ENCODE assay signal across 12 cellular contexts in genomic region chr19:53553159-53553558, GRCh38. TPM values are rescaled to one million over a fixed set of nuclear protein-coding genes. Genes with fewer than 3 reads are reported as not detected.
DNase-seq lines count a peak whose midpoint lies in the region; ATAC-seq, FAIRE-seq and TF ChIP-seq lines count a peak whose summit lies in the region.
"Had no signal": no experiment of that assay in that cellular context is flagged by ENCODE, and none has a peak within 500 bp of the region (broad histone marks: within the 10 kb centered on the region; RNA-seq: fewer than 3 reads in every experiment).

No MANE protein-coding gene starts in this region.

- no peaks in the 10 kb centered on the region for H3K27me3 ChIP-seq in Caco-2 (replicated peaks; ENCODE audit: control insufficient read depth, insufficient read depth, low read length)
- H3K27me3 ChIP-seq: neural progenitor cell had no signal

- no peak for ATAC-seq in GM21723 (IDR thresholded peaks at IDR 0.05; ENCODE audit: unreplicated experiment)

- DNase-seq in Caco-2 (no peak), glutamatergic neuron (no peak), epidermal melanocyte (ENCODE audit: insufficient read length, low spot score) (no peak), cerebellum (ENCODE audit: low spot score) (no peak), frontal cortex (ENCODE audit: low spot score in 2 of 2) (no peak)
- no peak for DNase-seq in activated T-helper 1 cell treated with anti-CD3 and anti-CD28 coated beads, Interleukin-12 subunit alpha, Interleukin-12 subunit beta, Interleukin-2, Interleukin-4 antibody, amounts not matched to agents 30 ng/mL and 10 ng/mL and 1 ng/mL, durations not matched to agents 14 hours and 24 hours and 36 hours (ENCODE audit: low spot score)
- DNase-seq: NCI-H187 treated with DMSO at 0.1 percent for 48 hours had no signal

- TF ChIP-seq CTCF in 22Rv1 (IDR thresholded peaks at IDR 0.05) = no peak
- no peak for TF ChIP-seq CTCF in Caco-2 (IDR thresholded peaks at IDR 0.05; ENCODE audit: insufficient read depth in 1 of 2, low read depth in 1 of 2, low read length in 1 of 2, severe bottlenecking in 1 of 2, unreplicated experiment in 1 of 2)
- TF ChIP-seq CTCF in glutamatergic neuron (IDR thresholded peaks at IDR 0.05; ENCODE audit: partially characterized antibody, unreplicated experiment) = no peak

- H3K4me3 Mint-ChIP-seq in Caco-2 (ENCODE audit: unreplicated experiment) (peak overlapping the region; percentile 92), glutamatergic neuron (ENCODE audit: unreplicated experiment) (peak overlapping the region; percentile 87)
- H3K4me3 Mint-ChIP-seq in activated T-helper 1 cell treated with anti-CD3 and anti-CD28 coated beads, Interleukin-12 subunit alpha, Interleukin-12 subunit beta, Interleukin-2, Interleukin-4 antibody, amounts not matched to agents 30 ng/mL and 10 ng/mL and 1 ng/mL, durations not matched to agents 14 hours and 24 hours and 36 hours = peak overlapping the region; percentile 90
- H3K4me3 Mint-ChIP-seq: neural progenitor cell had no signal

- H3K9me3 Mint-ChIP-seq in Caco-2 (ENCODE audit: unreplicated experiment) (no peaks in the 10 kb centered on the region), glutamatergic neuron (ENCODE audit: unreplicated experiment) (peaks cover 5% of the 10 kb centered on the region)
- peaks cover 15% of the 10 kb centered on the region for H3K9me3 Mint-ChIP-seq in activated T-helper 1 cell treated with anti-CD3 and anti-CD28 coated beads, Interleukin-12 subunit alpha, Interleukin-12 subunit beta, Interleukin-2, Interleukin-4 antibody, amounts not matched to agents 30 ng/mL and 10 ng/mL and 1 ng/mL, durations not matched to agents 14 hours and 24 hours and 36 hours

- CTCF ChIA-PET in Caco-2 (lab: Charles Lee) = no interaction called here

- peaks cover 5% of the 10 kb centered on the region for H3K4me1 Mint-ChIP-seq in Caco-2 (ENCODE audit: low read depth, unreplicated experiment)
- H3K4me1 Mint-ChIP-seq in activated T-helper 1 cell treated with anti-CD3 and anti-CD28 coated beads, Interleukin-12 subunit alpha, Interleukin-12 subunit beta, Interleukin-2, Interleukin-4 antibody, amounts not matched to agents 30 ng/mL and 10 ng/mL and 1 ng/mL, durations not matched to agents 14 hours and 24 hours and 36 hours (ENCODE audit: low read depth) = peaks cover 23% of the 10 kb centered on the region
- no peaks in the 10 kb centered on the region for H3K4me1 Mint-ChIP-seq in glutamatergic neuron (ENCODE audit: low read depth, unreplicated experiment)
- H3K4me1 Mint-ChIP-seq: neural progenitor cell had no signal

- H3K9me3 ChIP-seq in Caco-2 = no peaks in the 10 kb centered on the region

- no peaks in the 10 kb centered on the region for H3K4me1 ChIP-seq in Caco-2
- H3K4me1 ChIP-seq: neural progenitor cell had no signal

- no peaks in the 10 kb centered on the region for H3K27me3 Mint-ChIP-seq in Caco-2 (ENCODE audit: insufficient read depth, unreplicated experiment)
- no peaks in the 10 kb centered on the region for H3K27me3 Mint-ChIP-seq in activated T-helper 1 cell treated with anti-CD3 and anti-CD28 coated beads, Interleukin-12 subunit alpha, Interleukin-12 subunit beta, Interleukin-2, Interleukin-4 antibody, amounts not matched to agents 30 ng/mL and 10 ng/mL and 1 ng/mL, durations not matched to agents 14 hours and 24 hours and 36 hours (ENCODE audit: insufficient read depth)
- H3K27me3 Mint-ChIP-seq in glutamatergic neuron (ENCODE audit: unreplicated experiment) = no peaks in the 10 kb centered on the region

- H3K36me3 Mint-ChIP-seq in Caco-2 (ENCODE audit: insufficient read depth, unreplicated experiment) (peaks cover 50% of the 10 kb centered on the region), glutamatergic neuron (ENCODE audit: unreplicated experiment) (no peaks in the 10 kb centered on the region)
- H3K36me3 Mint-ChIP-seq in activated T-helper 1 cell treated with anti-CD3 and anti-CD28 coated beads, Interleukin-12 subunit alpha, Interleukin-12 subunit beta, Interleukin-2, Interleukin-4 antibody, amounts not matched to agents 30 ng/mL and 10 ng/mL and 1 ng/mL, durations not matched to agents 14 hours and 24 hours and 36 hours (ENCODE audit: low read depth) = peaks cover 10% of the 10 kb centered on the region

- H3K36me3 ChIP-seq in Caco-2 (ENCODE audit: control insufficient read depth, insufficient read depth, low read length) = no peaks in the 10 kb centered on the region
- H3K36me3 ChIP-seq: neural progenitor cell had no signal

- POLR2A ChIA-PET in Caco-2 (lab: Charles Lee) = no interaction called here

- no peak for FAIRE-seq in frontal cortex (lab: Jason Lieb, UNC)
- FAIRE-seq: GM19239, H54 had no signal

- peak overlapping the region; percentile 43 for H3K27ac ChIP-seq in 22Rv1
- H3K27ac ChIP-seq: neural progenitor cell had no signal

- peak overlapping the region; percentile 97 for H3K27ac Mint-ChIP-seq in Caco-2 (ENCODE audit: unreplicated experiment)
- peak overlapping the region; percentile 62 for H3K27ac Mint-ChIP-seq in activated T-helper 1 cell treated with anti-CD3 and anti-CD28 coated beads, Interleukin-12 subunit alpha, Interleukin-12 subunit beta, Interleukin-2, Interleukin-4 antibody, amounts not matched to agents 30 ng/mL and 10 ng/mL and 1 ng/mL, durations not matched to agents 14 hours and 24 hours and 36 hours
- no peak overlapping the region for H3K27ac Mint-ChIP-seq in glutamatergic neuron (ENCODE audit: unreplicated experiment)
- H3K27ac Mint-ChIP-seq: neural progenitor cell had no signal

- peak overlapping the region; percentile 68 for H3K4me3 ChIP-seq in Caco-2 (ENCODE audit: low read depth, low read length)
- H3K4me3 ChIP-seq: neural progenitor cell had no signal

- no TSS peak for BruUV-seq in Caco-2 (replicated peaks; lab: Mats Ljungman, UMichigan)

- intact Hi-C loops in Caco-2 (cut with micrococcal nuclease; ENCODE audit: unreplicated experiment) = no loop called here
- intact Hi-C loops in activated T-helper 1 cell treated with anti-CD3 and anti-CD28 coated beads, Interleukin-12 subunit alpha, Interleukin-12 subunit beta, Interleukin-2, Interleukin-4 antibody, amounts not matched to agents 30 ng/mL and 10 ng/mL and 1 ng/mL, durations not matched to agents 14 hours and 24 hours and 36 hours (cut with micrococcal nuclease) = no loop called here

RNA-seq across cellular contexts. Expression of gene ZNF331, which starts 15.2 kb away (rescaled TPM):
- total RNA-seq in Caco-2 (2022) (42.2 and 42.6 TPM in 2 replicates), glutamatergic neuron (ENCODE audit: unreplicated experiment) (13.3 TPM), cerebellum (23.4 TPM), frontal cortex (14.7 TPM)
- total RNA-seq in activated T-helper 1 cell treated with anti-CD3 and anti-CD28 coated beads, Interleukin-12 subunit alpha, Interleukin-12 subunit beta, Interleukin-2, Interleukin-4 antibody, amounts not matched to agents 30 ng/mL and 10 ng/mL and 1 ng/mL, durations not matched to agents 14 hours and 24 hours and 36 hours = 17.9 and 19.6 TPM in 2 replicates
